Comparison of ENCODE assay signal across 8 cellular contexts in the genomic region with DNA sequence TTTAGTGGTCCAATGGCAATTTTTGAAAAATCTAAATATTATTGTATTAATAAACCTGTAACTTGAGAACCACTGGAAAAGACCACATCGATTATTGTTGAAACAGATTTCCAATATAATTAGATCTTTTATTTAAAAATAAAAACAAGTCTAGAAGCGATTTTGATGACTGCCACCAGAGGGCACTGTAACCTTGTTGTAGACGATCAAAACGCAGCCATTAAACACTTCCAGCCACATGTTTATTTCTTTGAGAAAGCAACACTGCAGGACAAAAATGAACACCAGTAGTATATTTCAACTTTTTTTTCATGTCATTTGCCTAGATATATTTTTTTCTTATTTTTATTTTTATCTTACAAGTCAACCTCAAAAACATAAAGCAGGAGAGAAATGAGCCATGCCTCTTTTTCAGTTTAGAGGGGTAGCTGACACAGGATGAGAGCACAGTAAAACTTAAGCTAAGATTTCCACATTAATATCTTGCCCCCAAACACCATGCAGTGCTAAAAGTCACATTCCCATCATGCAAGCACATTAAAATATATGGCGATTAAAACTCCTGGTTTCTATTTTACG.
DNase-seq lines count a peak whose midpoint lies in the region; ATAC-seq lines count a peak whose summit lies in the region.

No MANE protein-coding gene starts in this region.

- DNase-seq in DMS114 treated with DMSO at 0.1 percent for 48 hours (lab: John Stamatoyannopoulos, UW; ENCODE audit: unreplicated experiment) = peak; percentile 35
- DNase-seq in Karpas-422 = peak; percentile 83
- peak; percentile 59 for DNase-seq in RPMI7951 (ENCODE audit: low read depth)
- DNase-seq in activated T-helper 9 cell treated with anti-CD3 and anti-CD28 coated beads, Interleukin-2, amount 50 U/mL, for 16 hours (ENCODE audit: low read depth) = peak; percentile 45
- peak; percentile 6 for DNase-seq in germinal center (ENCODE audit: low spot score)
- peak; percentile 24 for DNase-seq in skeletal muscle cell (ENCODE audit: low read depth)
- no peak for DNase-seq in stimulated activated naive B cell treated with anti-CD40 and anti-IgM and Interleukin-4, amounts not matched to agents 10 μg/mL and 1 μg/mL and 100 μg/mL, for 72 hours

- no peaks in the 10 kb centered on the region for H3K36me3 ChIP-seq in Karpas-422 (ENCODE audit: insufficient read depth, low read length)

- no peaks in the 10 kb centered on the region for H3K36me3 Mint-ChIP-seq in stimulated activated naive B cell treated with anti-CD40 and anti-IgM and Interleukin-4, amounts not matched to agents 10 μg/mL and 1 μg/mL and 100 μg/mL, for 72 hours

- no peak overlapping the region for H3K4me3 Mint-ChIP-seq in stimulated activated naive B cell treated with anti-CD40 and anti-IgM and Interleukin-4, amounts not matched to agents 10 μg/mL and 1 μg/mL and 100 μg/mL, for 72 hours

- no peaks in the 10 kb centered on the region for H3K4me1 ChIP-seq in Karpas-422 (ENCODE audit: low read length)

- no peaks in the 10 kb centered on the region for H3K79me2 ChIP-seq in Karpas-422 (ENCODE audit: low read length)

- H3K4me1 Mint-ChIP-seq in stimulated activated naive B cell treated with anti-CD40 and anti-IgM and Interleukin-4, amounts not matched to agents 10 μg/mL and 1 μg/mL and 100 μg/mL, for 72 hours = peaks cover 11 to 25% of the 10 kb centered on the region in 2 donors

- no peak overlapping the region for H3K9ac ChIP-seq in Karpas-422 (ENCODE audit: low read length)

- H3K9me3 Mint-ChIP-seq in stimulated activated naive B cell treated with anti-CD40 and anti-IgM and Interleukin-4, amounts not matched to agents 10 μg/mL and 1 μg/mL and 100 μg/mL, for 72 hours = no peaks in the 10 kb centered on the region

- H3K27ac Mint-ChIP-seq in stimulated activated naive B cell treated with anti-CD40 and anti-IgM and Interleukin-4, amounts not matched to agents 10 μg/mL and 1 μg/mL and 100 μg/mL, for 72 hours = no peak overlapping the region

- H3K9me2 ChIP-seq in Karpas-422 (replicated peaks; ENCODE audit: insufficient read depth, low read length) = no peaks in the 10 kb centered on the region

- no peaks in the 10 kb centered on the region for H3K27me3 ChIP-seq in Karpas-422 (ENCODE audit: low read length)

- H2AFZ ChIP-seq in Karpas-422 (ENCODE audit: low read length) = no peak overlapping the region

- no peak overlapping the region for H3K4me2 ChIP-seq in Karpas-422 (ENCODE audit: low read depth, low read length, poor library complexity, severe bottlenecking)

- no peaks in the 10 kb centered on the region for H3K9me3 ChIP-seq in Karpas-422 (ENCODE audit: low read length)

- no peak overlapping the region for H3K27ac ChIP-seq in Karpas-422 (ENCODE audit: low read length)

- ATAC-seq in GM18520 (IDR thresholded peaks at IDR 0.05; ENCODE audit: unreplicated experiment) = no peak
- ATAC-seq in stimulated activated naive B cell treated with anti-CD40 and anti-IgM and Interleukin-4, amounts not matched to agents 10 μg/mL and 1 μg/mL and 100 μg/mL, for 72 hours (replicated peaks) = no peak

- no peaks in the 10 kb centered on the region for H4K20me1 ChIP-seq in Karpas-422 (ENCODE audit: insufficient read depth, low read depth, low read length)

- H3K4me3 ChIP-seq in Karpas-422 (ENCODE audit: low read length) (no peak overlapping the region), skeletal muscle cell (ENCODE audit: low read depth, low read length) (no peak overlapping the region)

- H3K27me3 Mint-ChIP-seq in stimulated activated naive B cell treated with anti-CD40 and anti-IgM and Interleukin-4, amounts not matched to agents 10 μg/mL and 1 μg/mL and 100 μg/mL, for 72 hours = peaks cover 7 to 9% of the 10 kb centered on the region in 2 donors
